In genomic region chr9:94783121-94783664, GRCh38 we compare ENCODE assay signal across 8 cellular contexts. TPM values are rescaled to one million over a fixed set of nuclear protein-coding genes. Genes with fewer than 3 reads are reported as not detected.
DNase-seq lines count a peak whose midpoint lies in the region; ATAC-seq and TF ChIP-seq lines count a peak whose summit lies in the region.

No MANE protein-coding gene starts in this region.

- DNase-seq in CD4-positive, alpha-beta memory T cell = peak in 4 of 5 donors; percentile 27 to 33 (median 28)
- DNase-seq in HFF-Myc (ENCODE audit: extremely low read depth, low read depth) = peak; percentile 68
- DNase-seq in NCI-H69 (lab: John Stamatoyannopoulos, UW) = peak; percentile 100
- peak; percentile 14 for DNase-seq in activated T-cell treated with anti-CD3 and anti-CD28 coated beads for 4 hours
- DNase-seq in fibroblast of lung (ENCODE audit: low read depth in 2 of 2) = peak; percentile 89 to 90
- DNase-seq in naive thymus-derived CD8-positive, alpha-beta T cell = peak; percentile 4 to 65 (median 22)
- DNase-seq in transverse colon = peak; percentile 76

- no peaks in the 10 kb centered on the region for H3K36me3 ChIP-seq in CD4-positive, alpha-beta memory T cell (ENCODE audit: insufficient read depth, low read length)
- H3K36me3 ChIP-seq in fibroblast of lung (ENCODE audit: control insufficient read depth, insufficient read depth, low read length) = no peaks in the 10 kb centered on the region
- no peaks in the 10 kb centered on the region for H3K36me3 ChIP-seq in transverse colon

- H3K4me3 Mint-ChIP-seq in CD4-positive, alpha-beta memory T cell = peak overlapping the region in 1 of 8 donors; percentile 3
- no peak overlapping the region for H3K4me3 Mint-ChIP-seq in naive thymus-derived CD8-positive, alpha-beta T cell

- H3K4me1 Mint-ChIP-seq in CD4-positive, alpha-beta memory T cell = peaks cover 3 to 13% (median 8%) of the 10 kb centered on the region in 4 donors
- H3K4me1 Mint-ChIP-seq in naive thymus-derived CD8-positive, alpha-beta T cell = peaks cover 3 to 16% (median 9%) of the 10 kb centered on the region in 4 donors

- no peak overlapping the region for H3K9ac ChIP-seq in fibroblast of lung (ENCODE audit: insufficient read depth, low read length)

- H3K9me3 ChIP-seq in CD4-positive, alpha-beta memory T cell (ENCODE audit: control insufficient read depth in 1 of 2, low read length in 2 of 2) = no peaks in the 10 kb centered on the region
- H3K9me3 ChIP-seq in fibroblast of lung (ENCODE audit: control insufficient read depth, insufficient read depth, low read depth, low read length) (no peaks in the 10 kb centered on the region), transverse colon (no peaks in the 10 kb centered on the region)

- POLR2A ChIA-PET in CD4-positive, alpha-beta memory T cell (lab: Charles Lee; ENCODE audit: partially characterized antibody) = no interaction called here
- POLR2A ChIA-PET in naive thymus-derived CD8-positive, alpha-beta T cell (lab: Charles Lee) = interaction anchor here (0.5 kb wide), 1 partner anchor 10 kb away, joined by 5 read pairs; no protein-coding TSS in a partner anchor

- no peak for TF ChIP-seq POLR2A in transverse colon (IDR thresholded peaks at IDR 0.05)

- no peak for TF ChIP-seq EP300 in transverse colon (IDR thresholded peaks at IDR 0.05; ENCODE audit: low read depth)

- no peak overlapping the region for H3K4me2 ChIP-seq in fibroblast of lung (ENCODE audit: extremely low read depth, insufficient read depth, low read length)

- intact Hi-C loops in CD4-positive, alpha-beta memory T cell (cut with micrococcal nuclease) = loop anchor here (1.0 kb wide), 3 partner anchors 135 to 348 kb away; no protein-coding TSS in a partner anchor
- intact Hi-C loops in transverse colon (cut with DNase I; ENCODE audit: low total_unique reads) = loop anchor here (5.0 kb wide), 1 partner anchor 344 kb away; no protein-coding TSS in a partner anchor

- WGBS in transverse colon (ENCODE audit: low coverage in 1 of 2), 2 donors = 46 to 81% methylated on average over 5 to 14 of the region's 14 CpGs

- H3K27ac Mint-ChIP-seq in CD4-positive, alpha-beta memory T cell = no peak overlapping the region
- no peak overlapping the region for H3K27ac Mint-ChIP-seq in naive thymus-derived CD8-positive, alpha-beta T cell

- no peaks in the 10 kb centered on the region for H3K27me3 ChIP-seq in CD4-positive, alpha-beta memory T cell (ENCODE audit: insufficient read depth, low read length)
- no peaks in the 10 kb centered on the region for H3K27me3 ChIP-seq in fibroblast of lung (ENCODE audit: control insufficient read depth, insufficient read depth, low read length)
- H3K27me3 ChIP-seq in transverse colon = no peaks in the 10 kb centered on the region

- no peak overlapping the region for H3K27ac ChIP-seq in CD4-positive, alpha-beta memory T cell (ENCODE audit: low read depth, low read length)
- H3K27ac ChIP-seq in fibroblast of lung (ENCODE audit: insufficient read depth, low read length) (peak overlapping the region; percentile 28), transverse colon (peak overlapping the region in 2 of 4 donors; percentile 14 to 23)

- no peak overlapping the region for H2AFZ ChIP-seq in fibroblast of lung (ENCODE audit: low read length)

- no peak for ATAC-seq in naive thymus-derived CD8-positive, alpha-beta T cell
- no peak for ATAC-seq in GM19023 (IDR thresholded peaks at IDR 0.05; ENCODE audit: unreplicated experiment)

- no peaks in the 10 kb centered on the region for H4K20me1 ChIP-seq in fibroblast of lung (ENCODE audit: control insufficient read depth, extremely low read depth, insufficient read depth, low read length)

- H3K36me3 Mint-ChIP-seq in CD4-positive, alpha-beta memory T cell = no peaks in the 10 kb centered on the region
- H3K36me3 Mint-ChIP-seq in naive thymus-derived CD8-positive, alpha-beta T cell = peaks cover 0 to 2% (median 0%) of the 10 kb centered on the region in 3 donors

- no peaks in the 10 kb centered on the region for H3K79me2 ChIP-seq in fibroblast of lung (ENCODE audit: control insufficient read depth, insufficient read depth, low read length)

- peaks cover 4% of the 10 kb centered on the region for H3K4me1 ChIP-seq in CD4-positive, alpha-beta memory T cell (ENCODE audit: insufficient read depth, low read length)
- H3K4me1 ChIP-seq in fibroblast of lung (ENCODE audit: control insufficient read depth, extremely low read depth, insufficient read depth, low read length) (peaks cover 4% of the 10 kb centered on the region), transverse colon (peaks cover 0 to 7% (median 0%) of the 10 kb centered on the region in 4 donors)

- in situ Hi-C loops in transverse colon (cut with MboI; ENCODE audit: low pct_ligation_motif_present in 1 of 4, low pct_unique_long_range_greater_than_20kb in 1 of 4, low sequenced_read_pairs in 3 of 4) = loop anchor here (10.0 to 25.0 kb wide), 3 partner anchors 329 to 352 kb away; no protein-coding TSS in a partner anchor

- CTCF ChIA-PET in CD4-positive, alpha-beta memory T cell (lab: Charles Lee; ENCODE audit: partially characterized antibody) = interaction anchor here (0.7 to 7.5 kb wide), 14 partner anchors 14 to 385 kb away, joined by 3 to 145 read pairs (median 4); no protein-coding TSS in a partner anchor

- TF ChIP-seq CTCF in HFF-Myc (IDR thresholded peaks at IDR 0.05; ENCODE audit: low read depth, low read length, missing control alignments) = peak; percentile 76
- TF ChIP-seq CTCF in fibroblast of lung (conservative IDR thresholded peaks at IDR 0.05 in 1 of 2, IDR thresholded peaks at IDR 0.05 in 1 of 2; ENCODE audit: low read depth in 1 of 2, low read length in 2 of 2) = peak; percentile 69 to 76
- peak; percentile 59 to 76 (median 69) for TF ChIP-seq CTCF in transverse colon (IDR thresholded peaks at IDR 0.05)

- no peak overlapping the region for H3K4me3 ChIP-seq in CD4-positive, alpha-beta memory T cell (ENCODE audit: low read length in 2 of 2)
- no peak overlapping the region for H3K4me3 ChIP-seq in HFF-Myc (replicated peaks; ENCODE audit: low read depth, low read length)
- no peak overlapping the region for H3K4me3 ChIP-seq in fibroblast of lung (replicated peaks in 1 of 4; ENCODE audit: control extremely low read depth in 1 of 4, insufficient read depth in 1 of 4, low read depth in 3 of 4, low read length in 4 of 4)
- no peak overlapping the region for H3K4me3 ChIP-seq in transverse colon

- no peaks in the 10 kb centered on the region for H3K27me3 Mint-ChIP-seq in CD4-positive, alpha-beta memory T cell
- H3K27me3 Mint-ChIP-seq in naive thymus-derived CD8-positive, alpha-beta T cell = no peaks in the 10 kb centered on the region

- H3K9me3 Mint-ChIP-seq in CD4-positive, alpha-beta memory T cell = no peaks in the 10 kb centered on the region
- H3K9me3 Mint-ChIP-seq in naive thymus-derived CD8-positive, alpha-beta T cell = no peaks in the 10 kb centered on the region

RNA-seq across cellular contexts. Expression of gene AOPEP, which starts 56.7 kb away (rescaled TPM):
- total RNA-seq in CD4-positive, alpha-beta memory T cell = 10 to 100 TPM; 11.6 to 11.7 TPM
- 1 to 10 TPM; 3.1 to 3.6 TPM for polyA plus RNA-seq in CD4-positive, alpha-beta memory T cell
- total RNA-seq in fibroblast of lung (66.8 and 94.1 TPM in 2 replicates), transverse colon (100 to 1,000 TPM in 1 of 4 donors, 10 to 100 TPM in 3; 53.0 to 129 (median 92.7) TPM)
- polyA plus RNA-seq in fibroblast of lung = 33.2 and 66.1 TPM in 2 replicates
- 27.0 and 47.4 TPM in 2 replicates for polyA plus RNA-seq in fibroblast of lung (2012)
- 13.2 and 28.8 TPM in 2 replicates for polyA minus RNA-seq in fibroblast of lung (ENCODE audit: low replicate concordance)
- 10 to 100 TPM in 1 of 2 experiments, 1 to 10 TPM in 1; 8.7 to 10.8 TPM for total RNA-seq in naive thymus-derived CD8-positive, alpha-beta T cell
- 1 to 10 TPM; 4.3 to 7.4 (median 4.7) TPM for polyA plus RNA-seq in naive thymus-derived CD8-positive, alpha-beta T cell

Comparison
In these comparisons a context has a peak if more than half of its experiments do, and no peak if none do; other contexts are left out.
1. DNase-seq: peak in every context shown above with its lines; median percentile 100 in NCI-H69; 90 in fibroblast of lung; 76 in transverse colon; 68 in HFF-Myc; 28 in CD4-positive, alpha-beta memory T cell; 22 in naive thymus-derived CD8-positive, alpha-beta T cell; 14 in activated T-cell treated with anti-CD3 and anti-CD28 coated beads for 4 hours.